6 cellular contexts compared by ENCODE assay signal in the genomic region with DNA sequence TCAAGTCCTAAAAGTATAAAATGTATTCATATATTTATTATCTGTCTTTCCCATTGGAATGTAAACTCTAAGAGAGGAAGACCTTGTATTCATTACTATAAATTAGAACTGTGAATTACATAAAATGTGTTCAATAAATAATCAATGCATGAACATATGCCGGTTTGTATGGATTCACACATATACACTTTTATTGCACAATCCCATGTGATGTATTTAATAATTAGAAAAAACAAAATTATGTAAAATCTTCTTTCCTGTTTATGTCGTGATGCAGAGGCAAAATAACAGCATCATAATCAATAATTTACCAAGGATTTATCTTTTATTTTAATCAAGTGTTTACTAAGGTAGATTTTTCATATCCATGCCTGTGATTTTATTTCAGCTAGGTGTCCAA.
"Had no signal": no experiment of that assay in that cellular context is flagged by ENCODE, and none has a peak within 500 bp of the region (broad histone marks: within the 10 kb centered on the region; RNA-seq: fewer than 3 reads in every experiment).

No MANE protein-coding gene starts in this region.

- FAIRE-seq: HTR-8/SVneo had no signal

- H3K27ac ChIP-seq: HL-60, KMS-11 had no signal

- DNase-seq: Karpas-422, KBM-7, KG1 had no signal

- H3K9ac ChIP-seq: KMS-11 had no signal

- H3K4me2 ChIP-seq: KMS-11 had no signal
